Comparison of ENCODE assay signal across 1 cellular context in the genomic region with DNA sequence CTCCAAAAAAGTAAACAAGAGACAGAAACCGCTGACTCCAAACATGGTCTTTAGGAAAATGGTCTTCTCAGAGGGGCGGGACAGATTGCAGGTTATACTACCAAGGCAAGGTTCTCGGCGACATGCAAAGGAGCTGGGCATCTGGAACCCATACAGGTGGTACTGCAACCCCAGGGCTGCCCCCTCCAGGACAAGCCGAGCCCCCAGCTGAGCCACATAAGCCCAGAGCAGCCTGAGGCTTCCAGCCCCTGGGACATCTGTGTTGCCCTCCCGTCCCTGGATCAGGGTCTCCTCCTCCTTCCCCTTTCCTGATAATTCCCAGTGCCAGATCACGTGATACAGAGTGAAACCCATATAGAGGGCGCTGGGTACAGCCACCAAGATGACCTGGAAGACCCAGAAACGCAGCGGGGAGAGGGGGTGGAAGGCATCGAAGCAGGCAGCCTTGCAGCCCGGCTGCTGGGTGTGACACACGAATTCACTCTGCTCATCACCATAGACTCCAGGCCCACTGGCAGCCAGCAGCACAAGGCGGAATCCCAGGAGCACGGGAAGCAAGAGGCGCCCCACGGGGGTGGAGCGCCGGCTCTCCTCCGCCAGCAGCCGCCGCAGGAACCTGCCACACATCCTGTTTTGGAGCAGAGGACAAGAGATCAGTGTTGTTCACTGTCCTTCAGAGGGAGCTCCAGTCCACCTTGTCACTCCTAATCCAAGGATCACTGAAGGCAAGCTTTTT.
A peak's percentile ranks its signal among the peaks of the same experiment; 100 is the strongest.
TF ChIP-seq lines count a peak whose summit lies in the region.

TSS of gene GJC3 (minus strand) at position 627 of the 736 bp plus-strand sequence. CDS start at position 627, 0 bp downstream.

TF ChIP-seq in K562, 482 proteins besides CTCF, POLR2A, EP300 and RAD21 (continued from another document):
- TF ChIP-seq ZBTB40 (IDR thresholded peaks at IDR 0.05) (peak; percentile 57), ZBTB40 (CRISPR knock-in tag; IDR thresholded peaks at IDR 0.05) (no peak), CXXC5 (CRISPR knock-in tag; IDR thresholded peaks at IDR 0.05) (peak; percentile 38), ID3 (CRISPR knock-in tag; IDR thresholded peaks at IDR 0.05) (no peak), ID3 (tag; IDR thresholded peaks at IDR 0.05) (peak; percentile 61; the same call in 1 of the 2 replicates), EGR1 (conservative IDR thresholded peaks at IDR 0.05) (peak; percentile 4; the same call in 1 of the 2 replicates), TOE1 (IDR thresholded peaks at IDR 0.05; ENCODE audit: borderline replicate concordance) (peak; percentile 93), TOE1 (CRISPR knock-in tag; IDR thresholded peaks at IDR 0.05; ENCODE audit: borderline replicate concordance, low read depth) (no peak), KDM2B (CRISPR knock-in tag; IDR thresholded peaks at IDR 0.05) (no peak), FIP1L1 (IDR thresholded peaks at IDR 0.05; ENCODE audit: low read depth, low read length, poor library complexity, severe bottlenecking) (no peak)
